24 cellular contexts compared by ENCODE assay signal in genomic region chr12:28318273-28318672, GRCh38.
"Had no signal": no experiment of that assay in that cellular context is flagged by ENCODE, and none has a peak within 500 bp of the region (broad histone marks: within the 10 kb centered on the region; RNA-seq: fewer than 3 reads in every experiment).

No MANE protein-coding gene starts in this region.

- H3K27me3 Mint-ChIP-seq: IgD-negative memory B cell had no signal

- H3K27ac ChIP-seq: KMS-11, SJSA1, SK-N-MC had no signal

- H3K4me3 ChIP-seq: K562, SJSA1, SK-N-MC had no signal

- DNase-seq: Kasumi-1, MM.1S, NCI-H1048, NCI-H1105, NCI-H1417, NCI-H1436 treated with DMSO at 0.1 percent for 48 hours, NCI-H1694, NCI-H187 treated with DMSO at 0.1 percent for 48 hours, NCI-H2029 treated with DMSO at 0.1 percent for 48 hours, NCI-H2171 treated with DMSO at 0.1 percent for 48 hours, NCI-H345, NCI-H524, NCI-H526 treated with DMSO at 0.1 percent for 48 hours, NCI-H748 treated with DMSO at 0.1 percent for 48 hours, Right ventricle myocardium superior, RPMI8226, SIG-M5, T-helper 2 cell had no signal

- H3K4me3 Mint-ChIP-seq: IgD-negative memory B cell had no signal

- ATAC-seq: K562 had no signal

- H3K27ac Mint-ChIP-seq: IgD-negative memory B cell had no signal

- H3K27me3 ChIP-seq: SJSA1 had no signal

- H3K9me3 ChIP-seq: SJSA1 had no signal

- FAIRE-seq: K562, RCC 7860 had no signal
